In genomic region chr1:6207075-6207885, GRCh38 we compare ENCODE assay signal across 13 cellular contexts. TPM values are rescaled to one million over a fixed set of nuclear protein-coding genes. Genes with fewer than 3 reads are reported as not detected.
DNase-seq lines count a peak whose midpoint lies in the region; ATAC-seq and TF ChIP-seq lines count a peak whose summit lies in the region.
"Had no signal": no experiment of that assay in that cellular context is flagged by ENCODE, and none has a peak within 500 bp of the region (broad histone marks: within the 10 kb centered on the region; RNA-seq: fewer than 3 reads in every experiment).

No MANE protein-coding gene starts in this region.

- ATAC-seq in activated T-cell treated with anti-CD3 and anti-CD28 coated beads, Interleukin-2, amount 50 U/mL, for 4 hours, result no peak
- ATAC-seq in activated B cell treated with CpG ODN at 0.5 μM for 24 hours (ENCODE audit: low read depth) (no peak), HG02610 (IDR thresholded peaks at IDR 0.05; ENCODE audit: unreplicated experiment) (no peak)
- ATAC-seq in stimulated activated memory B cell treated with anti-CD40 and anti-IgM and Interleukin-4, amounts not matched to agents 10 μg/mL and 1 μg/mL and 100 μg/mL, for 72 hours, result no peak

- peak overlapping the region; percentile 77 for H3K4me3 Mint-ChIP-seq in activated T-cell treated with anti-CD3 and anti-CD28 coated beads, Interleukin-2, amount 50 U/mL, for 4 hours
- peak overlapping the region; percentile 46 for H3K4me3 Mint-ChIP-seq in activated B cell treated with CpG ODN at 0.5 μM for 24 hours
- peak overlapping the region; percentile 80 for H3K4me3 Mint-ChIP-seq in stimulated activated memory B cell treated with anti-CD40 and anti-IgM and Interleukin-4, amounts not matched to agents 10 μg/mL and 1 μg/mL and 100 μg/mL, for 72 hours

- POLR2A ChIA-PET in activated B cell treated with CpG ODN at 0.5 μM for 24 hours (lab: Charles Lee), result interaction anchor here (1.0 kb wide), 1 partner anchor 29 kb away, joined by 3 read pairs; the partner anchor contains the start of gene ICMT

- no peaks in the 10 kb centered on the region for H3K27me3 ChIP-seq in left ventricle myocardium inferior (ENCODE audit: low read depth)

- no peak overlapping the region for H3K27ac Mint-ChIP-seq in activated B cell treated with CpG ODN at 0.5 μM for 24 hours
- H3K27ac Mint-ChIP-seq in stimulated activated memory B cell treated with anti-CD40 and anti-IgM and Interleukin-4, amounts not matched to agents 10 μg/mL and 1 μg/mL and 100 μg/mL, for 72 hours, result no peak overlapping the region

- H3K9me3 ChIP-seq in left ventricle myocardium inferior (replicated peaks), result no peaks in the 10 kb centered on the region
- H3K9me3 ChIP-seq: upper lobe of left lung had no signal

- CTCF ChIA-PET in activated B cell treated with CpG ODN at 0.5 μM for 24 hours (lab: Charles Lee), result interaction anchor here (1.2 kb wide), 1 partner anchor 39 kb away, joined by 3 read pairs; no protein-coding TSS in a partner anchor

- peak overlapping the region; percentile 98 for H3K27ac ChIP-seq in left ventricle myocardium inferior (replicated peaks)

- intact Hi-C loops in activated B cell treated with CpG ODN at 0.5 μM for 24 hours (cut with micrococcal nuclease), result no loop called here
- intact Hi-C loops in left ventricle myocardium inferior (cut with micrococcal nuclease), result no loop called here

- H3K36me3 ChIP-seq in left ventricle myocardium inferior, result peaks cover 20% of the 10 kb centered on the region
- H3K36me3 ChIP-seq: upper lobe of left lung had no signal

- H3K4me1 Mint-ChIP-seq in activated T-cell treated with anti-CD3 and anti-CD28 coated beads, Interleukin-2, amount 50 U/mL, for 4 hours (ENCODE audit: low read depth), result peaks cover 11% of the 10 kb centered on the region
- H3K4me1 Mint-ChIP-seq in activated B cell treated with CpG ODN at 0.5 μM for 24 hours, result peaks cover 26% of the 10 kb centered on the region
- peaks cover 20% of the 10 kb centered on the region for H3K4me1 Mint-ChIP-seq in stimulated activated memory B cell treated with anti-CD40 and anti-IgM and Interleukin-4, amounts not matched to agents 10 μg/mL and 1 μg/mL and 100 μg/mL, for 72 hours

- no peak for TF ChIP-seq CTCF in activated B cell treated with CpG ODN at 0.5 μM for 24 hours (IDR thresholded peaks at IDR 0.05)
- TF ChIP-seq CTCF in left ventricle myocardium inferior (IDR thresholded peaks at IDR 0.05; ENCODE audit: borderline replicate concordance), result no peak
- TF ChIP-seq CTCF in GM20000 (IDR thresholded peaks at IDR 0.05; ENCODE audit: extremely low read depth, missing control alignments), result no peak

- H3K4me3 ChIP-seq in left ventricle myocardium inferior, result peak overlapping the region; percentile 83

- peaks cover 20% of the 10 kb centered on the region for H3K27me3 Mint-ChIP-seq in activated T-cell treated with anti-CD3 and anti-CD28 coated beads, Interleukin-2, amount 50 U/mL, for 4 hours (ENCODE audit: low read depth)
- peaks cover 22% of the 10 kb centered on the region for H3K27me3 Mint-ChIP-seq in activated B cell treated with CpG ODN at 0.5 μM for 24 hours
- H3K27me3 Mint-ChIP-seq in stimulated activated memory B cell treated with anti-CD40 and anti-IgM and Interleukin-4, amounts not matched to agents 10 μg/mL and 1 μg/mL and 100 μg/mL, for 72 hours, result peaks cover 40% of the 10 kb centered on the region

- no peak for DNase-seq in activated T-cell treated with anti-CD3 and anti-CD28 coated beads, Interleukin-2, amount 50 U/mL, for 4 hours
- DNase-seq in activated T-cell treated with anti-CD3 and anti-CD28 coated beads, Interleukin-2, amount 50 U/mL, for 48 hours, result no peak
- DNase-seq in activated B cell treated with CpG ODN at 0.5 μM for 24 hours (no peak), left ventricle myocardium inferior (no peak), islet precursor cell (no peak), GM20000 (ENCODE audit: low spot score) (no peak)
- DNase-seq: activated naive CD4-positive, alpha-beta T cell treated with Interleukin-2 at 50 U/mL for 16 hours; NCI-H1092; T1000 had no signal

- H3K9me3 Mint-ChIP-seq in activated T-cell treated with anti-CD3 and anti-CD28 coated beads, Interleukin-2, amount 50 U/mL, for 4 hours, result no peaks in the 10 kb centered on the region
- H3K9me3 Mint-ChIP-seq in activated B cell treated with CpG ODN at 0.5 μM for 24 hours, result no peaks in the 10 kb centered on the region
- H3K9me3 Mint-ChIP-seq in stimulated activated memory B cell treated with anti-CD40 and anti-IgM and Interleukin-4, amounts not matched to agents 10 μg/mL and 1 μg/mL and 100 μg/mL, for 72 hours, result no peaks in the 10 kb centered on the region

- peaks cover 76% of the 10 kb centered on the region for H3K4me1 ChIP-seq in left ventricle myocardium inferior

- H3K36me3 Mint-ChIP-seq in activated T-cell treated with anti-CD3 and anti-CD28 coated beads, Interleukin-2, amount 50 U/mL, for 4 hours (ENCODE audit: insufficient read depth), result no peaks in the 10 kb centered on the region
- no peaks in the 10 kb centered on the region for H3K36me3 Mint-ChIP-seq in activated B cell treated with CpG ODN at 0.5 μM for 24 hours (ENCODE audit: low read depth)
- H3K36me3 Mint-ChIP-seq in stimulated activated memory B cell treated with anti-CD40 and anti-IgM and Interleukin-4, amounts not matched to agents 10 μg/mL and 1 μg/mL and 100 μg/mL, for 72 hours, result no peaks in the 10 kb centered on the region

RNA-seq across cellular contexts. Expression of gene RNF207, which starts 1.4 kb away (rescaled TPM):
- 10 to 100 TPM in 2 of 3 donors, 1 to 10 TPM in 1; 9.9 to 18.8 (median 12.0) TPM for total RNA-seq in activated T-cell treated with anti-CD3 and anti-CD28 coated beads, Interleukin-2, amount 50 U/mL, for 4 hours
- total RNA-seq in activated B cell treated with CpG ODN at 0.5 μM for 24 hours (3.3 and 4.1 TPM in 2 replicates), left ventricle myocardium inferior (83.3 TPM)

RNA-seq across cellular contexts. Expression of gene RPL22, which starts 7.9 kb away (rescaled TPM):
- 100 to 1,000 TPM; 395 to 423 (median 403) TPM for total RNA-seq in activated T-cell treated with anti-CD3 and anti-CD28 coated beads, Interleukin-2, amount 50 U/mL, for 4 hours
- total RNA-seq in activated B cell treated with CpG ODN at 0.5 μM for 24 hours, result 614 and 621 TPM in 2 replicates
- total RNA-seq in left ventricle myocardium inferior, result 250 TPM

RNA-seq across cellular contexts. Expression of gene CHD5, which starts 27.2 kb away (rescaled TPM):
- under 1 TPM; 0.27 to 0.61 (median 0.34) TPM for total RNA-seq in activated T-cell treated with anti-CD3 and anti-CD28 coated beads, Interleukin-2, amount 50 U/mL, for 4 hours
- total RNA-seq in activated B cell treated with CpG ODN at 0.5 μM for 24 hours, result 0.31 and 0.49 TPM in 2 replicates
- 0.19 TPM for total RNA-seq in left ventricle myocardium inferior

RNA-seq across cellular contexts. Expression of gene ICMT, which starts 28.5 kb away (rescaled TPM):
- 10 to 100 TPM; 54.1 to 64.8 (median 58.3) TPM for total RNA-seq in activated T-cell treated with anti-CD3 and anti-CD28 coated beads, Interleukin-2, amount 50 U/mL, for 4 hours
- 14.8 and 15.7 TPM in 2 replicates for total RNA-seq in activated B cell treated with CpG ODN at 0.5 μM for 24 hours
- 70.3 TPM for total RNA-seq in left ventricle myocardium inferior

RNA-seq across cellular contexts. Expression of gene HES3, which starts 36.7 kb away (rescaled TPM):
- not detected for total RNA-seq in activated T-cell treated with anti-CD3 and anti-CD28 coated beads, Interleukin-2, amount 50 U/mL, for 4 hours
- not detected in 2 replicates for total RNA-seq in activated B cell treated with CpG ODN at 0.5 μM for 24 hours
- not detected for total RNA-seq in left ventricle myocardium inferior
- total RNA-seq: omental fat pad, upper lobe of left lung had no signal
